ENCODE assay signal across 1 cellular context in the genomic region with DNA sequence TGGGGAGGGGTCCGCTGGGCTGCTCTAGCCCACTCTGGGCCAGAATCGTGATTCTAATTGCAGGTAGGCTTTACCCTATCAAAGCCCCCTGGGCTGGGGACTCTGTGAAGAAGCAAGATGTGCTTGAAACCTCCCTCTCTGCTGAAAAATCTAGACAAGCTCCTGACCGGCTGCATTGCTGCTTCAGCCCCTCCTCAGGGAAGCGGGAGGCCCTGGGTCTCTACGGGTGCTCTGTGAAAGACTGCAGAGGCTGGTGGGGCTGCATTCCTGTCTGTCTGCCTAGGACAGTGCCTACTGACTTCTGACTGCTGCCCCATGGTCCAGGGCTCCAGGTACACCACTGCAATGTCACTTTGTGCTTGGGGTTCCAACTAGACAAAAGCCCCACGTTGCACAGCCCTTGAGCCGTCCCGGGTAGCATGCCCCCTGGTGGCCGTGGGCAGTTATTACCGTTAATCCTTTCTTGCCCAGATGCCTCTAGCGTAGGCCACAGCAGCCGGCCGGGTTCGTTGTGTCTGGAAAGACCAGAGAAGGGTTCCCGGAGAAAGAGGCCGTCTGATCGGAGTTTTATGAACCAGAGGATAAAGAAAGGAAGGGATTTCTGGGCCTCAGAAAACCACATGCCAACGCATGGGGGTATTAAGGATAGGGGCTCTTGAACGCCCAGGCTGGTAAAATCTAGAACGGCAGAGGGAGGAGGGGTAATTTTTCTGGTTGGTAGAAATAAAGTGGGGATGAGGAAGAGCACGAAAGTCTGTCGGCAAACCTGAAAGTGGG.
TF ChIP-seq lines count a peak whose summit lies in the region.

No MANE protein-coding gene starts in this region.

TF ChIP-seq in HCT116, 20 proteins besides CTCF, POLR2A, EP300 and RAD21:
- TF ChIP-seq ELF1 (IDR thresholded peaks at IDR 0.05; ENCODE audit: borderline replicate concordance, low read depth) (no peak), YY1 (IDR thresholded peaks at IDR 0.05; ENCODE audit: extremely low read depth, insufficient replicate concordance, low read depth, low read length) (peak; percentile 29)
- TF ChIP-seq, protein P1, sequence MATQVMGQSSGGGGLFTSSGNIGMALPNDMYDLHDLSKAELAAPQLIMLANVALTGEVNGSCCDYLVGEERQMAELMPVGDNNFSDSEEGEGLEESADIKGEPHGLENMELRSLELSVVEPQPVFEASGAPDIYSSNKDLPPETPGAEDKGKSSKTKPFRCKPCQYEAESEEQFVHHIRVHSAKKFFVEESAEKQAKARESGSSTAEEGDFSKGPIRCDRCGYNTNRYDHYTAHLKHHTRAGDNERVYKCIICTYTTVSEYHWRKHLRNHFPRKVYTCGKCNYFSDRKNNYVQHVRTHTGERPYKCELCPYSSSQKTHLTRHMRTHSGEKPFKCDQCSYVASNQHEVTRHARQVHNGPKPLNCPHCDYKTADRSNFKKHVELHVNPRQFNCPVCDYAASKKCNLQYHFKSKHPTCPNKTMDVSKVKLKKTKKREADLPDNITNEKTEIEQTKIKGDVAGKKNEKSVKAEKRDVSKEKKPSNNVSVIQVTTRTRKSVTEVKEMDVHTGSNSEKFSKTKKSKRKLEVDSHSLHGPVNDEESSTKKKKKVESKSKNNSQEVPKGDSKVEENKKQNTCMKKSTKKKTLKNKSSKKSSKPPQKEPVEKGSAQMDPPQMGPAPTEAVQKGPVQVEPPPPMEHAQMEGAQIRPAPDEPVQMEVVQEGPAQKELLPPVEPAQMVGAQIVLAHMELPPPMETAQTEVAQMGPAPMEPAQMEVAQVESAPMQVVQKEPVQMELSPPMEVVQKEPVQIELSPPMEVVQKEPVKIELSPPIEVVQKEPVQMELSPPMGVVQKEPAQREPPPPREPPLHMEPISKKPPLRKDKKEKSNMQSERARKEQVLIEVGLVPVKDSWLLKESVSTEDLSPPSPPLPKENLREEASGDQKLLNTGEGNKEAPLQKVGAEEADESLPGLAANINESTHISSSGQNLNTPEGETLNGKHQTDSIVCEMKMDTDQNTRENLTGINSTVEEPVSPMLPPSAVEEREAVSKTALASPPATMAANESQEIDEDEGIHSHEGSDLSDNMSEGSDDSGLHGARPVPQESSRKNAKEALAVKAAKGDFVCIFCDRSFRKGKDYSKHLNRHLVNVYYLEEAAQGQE (IDR thresholded peaks at IDR 0.05; ENCODE audit: low read depth) = no peak
TF ChIP-seq in HCT116: peak in this region for 1.
